Comparison of ENCODE assay signal across 8 cellular contexts in genomic region chr4:39698424-39699009, GRCh38. TPM values are rescaled to one million over a fixed set of nuclear protein-coding genes. Genes with fewer than 3 reads are reported as not detected.
DNase-seq lines count a peak whose midpoint lies in the region; ATAC-seq, FAIRE-seq and TF ChIP-seq lines count a peak whose summit lies in the region.

No MANE protein-coding gene starts in this region.

- peak overlapping the region; percentile 79 to 95 for H3K9ac ChIP-seq in kidney (ENCODE audit: low read length in 2 of 2)

- TF ChIP-seq CTCF in bronchial epithelial cell (IDR thresholded peaks at IDR 0.05; ENCODE audit: insufficient read depth, low read length, severe bottlenecking) (no peak), kidney (IDR thresholded peaks at IDR 0.05; ENCODE audit: borderline replicate concordance, extremely low read depth, insufficient read depth) (no peak)

- H3K9me3 ChIP-seq in SJSA1 (replicated peaks) (no peaks in the 10 kb centered on the region), kidney (ENCODE audit: control insufficient read depth in 1 of 2, low read length in 2 of 2) (no peaks in the 10 kb centered on the region)

- H3K27me3 ChIP-seq in SJSA1 (replicated peaks) (no peaks in the 10 kb centered on the region), bronchial epithelial cell (ENCODE audit: control insufficient read depth, insufficient read depth, low read length) (no peaks in the 10 kb centered on the region)

- FAIRE-seq in bronchial epithelial cell (lab: Jason Lieb, UNC) (no peak), kidney (lab: Jason Lieb, UNC) (no peak)

- H3K27ac ChIP-seq in SJSA1: peak overlapping the region; percentile 68
- H3K27ac ChIP-seq in kidney (ENCODE audit: low read depth in 2 of 2, low read length in 2 of 2): peak overlapping the region; percentile 93 to 96

- H3K36me3 ChIP-seq in SJSA1 (peaks cover 10% of the 10 kb centered on the region), bronchial epithelial cell (ENCODE audit: control insufficient read depth, insufficient read depth, low read length) (peaks cover 4% of the 10 kb centered on the region), kidney (ENCODE audit: control insufficient read depth in 1 of 2, insufficient read depth in 2 of 2, low read length in 2 of 2) (peaks cover 0 to 3% of the 10 kb centered on the region in 2 donors)

- ATAC-seq in GM19035 (IDR thresholded peaks at IDR 0.05; ENCODE audit: unreplicated experiment) (peak; percentile 14), HG03432 (IDR thresholded peaks at IDR 0.05; ENCODE audit: unreplicated experiment) (peak; percentile 31)

- H3K4me1 ChIP-seq in SJSA1 (replicated peaks) (peaks cover 4% of the 10 kb centered on the region; the same call in 1 of the 2 replicates), kidney (ENCODE audit: control insufficient read depth in 1 of 2, insufficient read depth in 1 of 2, low read depth in 1 of 2, low read length in 2 of 2) (peaks cover 3 to 17% of the 10 kb centered on the region in 2 donors)

- H3K4me3 ChIP-seq in SJSA1: peak overlapping the region; percentile 71
- H3K4me3 ChIP-seq in bronchial epithelial cell (ENCODE audit: low read depth, low read length): peak overlapping the region; percentile 99
- peak overlapping the region; percentile 89 to 96 for H3K4me3 ChIP-seq in kidney (ENCODE audit: low read length in 2 of 2)

- intact Hi-C loops in kidney (cut with DNase I): no loop called here

- peak; percentile 65 for DNase-seq in Ammon's horn (ENCODE audit: low spot score)
- peak in 1 of 2 experiments; percentile 39 for DNase-seq in SJSA1 (ENCODE audit: low read depth in 1 of 2, low spot score in 2 of 2)
- DNase-seq in bronchial epithelial cell (ENCODE audit: low read depth): peak; percentile 36
- DNase-seq in kidney: no peak
- DNase-seq in stimulated activated CD4-positive, alpha-beta T cell treated with anti-CD3 and anti-CD28 coated beads, Interleukin-1b, Interleukin-23, amount 100 ng/mL, for 24 hours (ENCODE audit: low read depth in 4 of 4, low spot score in 1 of 4): peak; percentile 14 to 35 (median 22)
- no peak for DNase-seq in kidney glomerular epithelial cell (lab: John Stamatoyannopoulos, UW)

RNA-seq across cellular contexts. Expression of gene UBE2K, which starts 0.6 kb away (rescaled TPM):
- 13.3 and 16.8 TPM in 2 replicates for total RNA-seq in SJSA1 (2014; rRNA removed; shearing (Covaris generic))
- total RNA-seq in bronchial epithelial cell (19.0 and 27.3 TPM in 2 replicates), kidney (56.7 TPM)
- 59.6 TPM for polyA plus RNA-seq in kidney (ENCODE audit: insufficient read depth, low read depth, low replicate concordance)

RNA-seq across cellular contexts. Expression of gene SMIM14, which starts 59.9 kb away (rescaled TPM):
- total RNA-seq in SJSA1 (2014; rRNA removed; shearing (Covaris generic)): 12.6 and 16.1 TPM in 2 replicates
- total RNA-seq in bronchial epithelial cell (21.1 and 26.1 TPM in 2 replicates), kidney (64.2 TPM)
- polyA plus RNA-seq in kidney (ENCODE audit: insufficient read depth, low read depth, low replicate concordance): 26.3 TPM

Comparison
In these comparisons a context has a peak if more than half of its experiments do, and no peak if none do; other contexts are left out.
1. DNase-seq: peak in Ammon's horn (single experiment), bronchial epithelial cell (single experiment) and stimulated activated CD4-positive, alpha-beta T cell treated with anti-CD3 and anti-CD28 coated beads, Interleukin-1b, Interleukin-23, amount 100 ng/mL, for 24 hours (4 of 4); none in kidney (single experiment) and kidney glomerular epithelial cell (single experiment).
2. Peak in every context shown above with its lines, with median percentiles within 50 percentile points of each other: H3K4me3 ChIP-seq.